ENCODE assay signal across 14 cellular contexts in genomic region chr18:46754661-46755292, GRCh38. TPM values are rescaled to one million over a fixed set of nuclear protein-coding genes. Genes with fewer than 3 reads are reported as not detected.
DNase-seq lines count a peak whose midpoint lies in the region; TF ChIP-seq lines count a peak whose summit lies in the region.
"Had no signal": no experiment of that assay in that cellular context is flagged by ENCODE, and none has a peak within 500 bp of the region (broad histone marks: within the 10 kb centered on the region; RNA-seq: fewer than 3 reads in every experiment).

No MANE protein-coding gene starts in this region.

- H3K4me3 ChIP-seq in GM12864 (ENCODE audit: low read depth, low read length): no peak overlapping the region
- no peak overlapping the region for H3K4me3 ChIP-seq in choroid plexus epithelial cell (ENCODE audit: low read depth, low read length)
- no peak overlapping the region for H3K4me3 ChIP-seq in prostate gland
- H3K4me3 ChIP-seq: SJSA1 had no signal

- H3K4me1 ChIP-seq in prostate gland (replicated peaks): no peaks in the 10 kb centered on the region

- CTCF ChIA-PET in HEK293T (lab: Yijun Ruan, JAX): no interaction called here

- no peaks in the 10 kb centered on the region for H3K9me3 ChIP-seq in prostate gland

- DNase-seq in GM12864 (ENCODE audit: low read depth) (no peak), NCI-H146 treated with DMSO at 0.1 percent for 48 hours (lab: John Stamatoyannopoulos, UW; ENCODE audit: unreplicated experiment) (peak; percentile 67), choroid plexus epithelial cell (ENCODE audit: low read depth) (no peak), pons (ENCODE audit: low spot score) (peak; percentile 33), prostate gland (ENCODE audit: low spot score) (no peak), ureter (ENCODE audit: low spot score) (no peak), HEK293T (ENCODE audit: extremely low spot score) (no peak)
- no peak for DNase-seq in activated CD4-positive, alpha-beta T cell treated with anti-CD3 and anti-CD28 coated beads, Interleukin-2, amount 50 U/mL, for 48 hours
- DNase-seq: activated CD4-positive, alpha-beta T cell treated with anti-CD3 and anti-CD28 coated beads, Interleukin-2, amount 50 U/mL, for 1 hour; activated naive CD4-positive, alpha-beta T cell treated with anti-CD3 and anti-CD28 coated beads for 36 hours; effector memory CD8-positive, alpha-beta T cell; KBM-7; NCI-H510A had no signal

- no peak overlapping the region for H3K27ac ChIP-seq in prostate gland
- H3K27ac ChIP-seq: SJSA1 had no signal

- peaks cover 4% of the 10 kb centered on the region for H3K27me3 ChIP-seq in prostate gland (replicated peaks; ENCODE audit: insufficient read depth)

- WGBS in prostate gland: 54% methylated on average over 13 of the region's 13 CpGs

- intact Hi-C loops in prostate gland (cut with DNase I): no loop called here

- no peaks in the 10 kb centered on the region for H3K36me3 ChIP-seq in prostate gland
- H3K36me3 ChIP-seq: SJSA1 had no signal

- POLR2A ChIA-PET in HEK293T (lab: Yijun Ruan, JAX): no interaction called here

- TF ChIP-seq CTCF in GM12864 (IDR thresholded peaks at IDR 0.05; ENCODE audit: low read depth, low read length, missing control alignments) (peak; percentile 5), choroid plexus epithelial cell (conservative IDR thresholded peaks at IDR 0.05; ENCODE audit: low read depth, low read length) (peak; percentile 9), prostate gland (IDR thresholded peaks at IDR 0.05) (no peak)

- no peak for TF ChIP-seq POLR2A in prostate gland (IDR thresholded peaks at IDR 0.05)

TF ChIP-seq in HEK293T, 16 proteins besides CTCF, POLR2A, EP300 and RAD21:
- no peak for TF ChIP-seq BHLHE40 (IDR thresholded peaks at IDR 0.05; ENCODE audit: borderline replicate concordance)
- no peak for TF ChIP-seq SP1 (IDR thresholded peaks at IDR 0.05)
- no peak for TF ChIP-seq LEF1 (IDR thresholded peaks at IDR 0.05; ENCODE audit: borderline replicate concordance)
- no peak for TF ChIP-seq ARNT (IDR thresholded peaks at IDR 0.05)
- TF ChIP-seq FOXK2 (IDR thresholded peaks at IDR 0.05): no peak
- TF ChIP-seq ELF4 (IDR thresholded peaks at IDR 0.05): no peak
- no peak for TF ChIP-seq ZNF384 (IDR thresholded peaks at IDR 0.05)
- TF ChIP-seq TARDBP (IDR thresholded peaks at IDR 0.05): no peak
- no peak for TF ChIP-seq HDGF (IDR thresholded peaks at IDR 0.05; ENCODE audit: borderline replicate concordance)
- no peak for TF ChIP-seq PKNOX1 (IDR thresholded peaks at IDR 0.05)
- no peak for TF ChIP-seq CTBP1 (IDR thresholded peaks at IDR 0.05; ENCODE audit: borderline replicate concordance)
- no peak for TF ChIP-seq SUZ12 (IDR thresholded peaks at IDR 0.05)
- TF ChIP-seq NFRKB (IDR thresholded peaks at IDR 0.05): no peak
- no peak for TF ChIP-seq FOXM1 (IDR thresholded peaks at IDR 0.05; ENCODE audit: borderline replicate concordance)
- no peak for TF ChIP-seq FOXA1 (IDR thresholded peaks at IDR 0.05)
- TF ChIP-seq L3MBTL2 (conservative IDR thresholded peaks at IDR 0.05): no peak

RNA-seq across cellular contexts. Expression of gene ST8SIA5, which starts 2.1 kb away (rescaled TPM):
- total RNA-seq in prostate gland: under 1 TPM in 1 of 2 donors, not detected in 1; 0.62 TPM
- not detected for total RNA-seq in ureter
- total RNA-seq: activated naive CD4-positive, alpha-beta T cell treated with anti-CD3 and anti-CD28 coated beads for 36 hours; SJSA1 had no signal

Comparison
In these comparisons a context has a peak if more than half of its experiments do, and no peak if none do; other contexts are left out.
1. DNase-seq: peak in NCI-H146 treated with DMSO at 0.1 percent for 48 hours (single experiment) and pons (single experiment); none in GM12864 (single experiment), choroid plexus epithelial cell (single experiment), prostate gland (single experiment), ureter (single experiment), activated CD4-positive, alpha-beta T cell treated with anti-CD3 and anti-CD28 coated beads, Interleukin-2, amount 50 U/mL, for 48 hours (0 of 2) and HEK293T (single experiment).
2. CTCF ChIP-seq: peak in GM12864 (single experiment) and choroid plexus epithelial cell (single experiment); none in prostate gland (0 of 4).